ENCODE assay signal across 19 cellular contexts in genomic region chr17:80067393-80067986, GRCh38. TPM values are rescaled to one million over a fixed set of nuclear protein-coding genes. Genes with fewer than 3 reads are reported as not detected.
DNase-seq lines count a peak whose midpoint lies in the region; FAIRE-seq and TF ChIP-seq lines count a peak whose summit lies in the region.
"Had no signal": no experiment of that assay in that cellular context is flagged by ENCODE, and none has a peak within 500 bp of the region (broad histone marks: within the 10 kb centered on the region; RNA-seq: fewer than 3 reads in every experiment).

No MANE protein-coding gene starts in this region.

- no peak for FAIRE-seq in kidney (lab: Jason Lieb, UNC)
- FAIRE-seq in small intestine (lab: Jason Lieb, UNC), result no peak
- FAIRE-seq: D721Med, GM12892, GM18507, H54, HTR-8/SVneo had no signal

- POLR2A ChIA-PET in HEK293T (lab: Yijun Ruan, JAX), result no interaction called here
- POLR2A ChIA-PET in A673 (lab: Charles Lee; ENCODE audit: low non-redundant PET), result no interaction called here

- no peaks in the 10 kb centered on the region for H3K36me3 ChIP-seq in kidney (ENCODE audit: control insufficient read depth in 1 of 2, insufficient read depth in 2 of 2, low read length in 2 of 2)
- no peaks in the 10 kb centered on the region for H3K36me3 ChIP-seq in small intestine (ENCODE audit: control insufficient read depth in 2 of 2, insufficient read depth in 2 of 2, low read length in 2 of 2)
- no peaks in the 10 kb centered on the region for H3K36me3 ChIP-seq in A673 (ENCODE audit: insufficient read depth, low read length, poor library complexity, severe bottlenecking)
- H3K36me3 ChIP-seq: BE2C had no signal

- no peak for TF ChIP-seq CTCF in C4-2B (conservative IDR thresholded peaks at IDR 0.05)
- no peak for TF ChIP-seq CTCF in kidney (IDR thresholded peaks at IDR 0.05; ENCODE audit: borderline replicate concordance, extremely low read depth, insufficient read depth)
- no peak for TF ChIP-seq CTCF in A673 (conservative IDR thresholded peaks at IDR 0.05; ENCODE audit: low read depth, low read length)

- intact Hi-C loops in kidney (cut with DNase I) (no loop called here), A673 (cut with micrococcal nuclease; ENCODE audit: unreplicated experiment) (no loop called here)

- peak overlapping the region; percentile 96 for H3K27ac ChIP-seq in C4-2B
- no peak overlapping the region for H3K27ac ChIP-seq in kidney (ENCODE audit: low read depth in 2 of 2, low read length in 2 of 2)
- H3K27ac ChIP-seq in small intestine (ENCODE audit: low read depth in 1 of 2, low read length in 1 of 2), result no peak overlapping the region
- no peak overlapping the region for H3K27ac ChIP-seq in A673 (ENCODE audit: low read depth, low read length, poor library complexity, severe bottlenecking)
- H3K27ac ChIP-seq: GM23248 had no signal

- H3K4me3 ChIP-seq in kidney (ENCODE audit: low read length in 2 of 2) (no peak overlapping the region), small intestine (ENCODE audit: low read depth in 1 of 2, low read length in 2 of 2) (no peak overlapping the region), A673 (ENCODE audit: low read depth, low read length, poor library complexity, severe bottlenecking) (no peak overlapping the region)
- H3K4me3 ChIP-seq: GM23248 had no signal

- DNase-seq in HEK293T (ENCODE audit: extremely low spot score) (no peak), kidney (peak; percentile 44), small intestine (peak; percentile 29), A673 (ENCODE audit: low spot score) (no peak)
- DNase-seq in activated CD4-positive, alpha-beta T cell treated with anti-CD3 and anti-CD28 coated beads, Interleukin-2, amount 50 U/mL, for 48 hours, result no peak
- DNase-seq: ACHN; BE2C; C1 segment of cervical spinal cord; Caco-2; CD4-positive, alpha-beta T cell; GDM1; GM23248 had no signal

- no peak overlapping the region for H3K9ac ChIP-seq in kidney (ENCODE audit: low read length in 2 of 2)
- H3K9ac ChIP-seq: GM23248 had no signal

- CTCF ChIA-PET in HEK293T (lab: Yijun Ruan, JAX) (no interaction called here), A673 (lab: Charles Lee) (no interaction called here)

- no peaks in the 10 kb centered on the region for H3K9me3 ChIP-seq in kidney (ENCODE audit: control insufficient read depth in 1 of 2, low read length in 2 of 2)
- H3K9me3 ChIP-seq in small intestine (ENCODE audit: control insufficient read depth, low read depth), result no peaks in the 10 kb centered on the region
- H3K9me3 ChIP-seq in A673 (ENCODE audit: low read depth, low read length, poor library complexity, severe bottlenecking), result no peaks in the 10 kb centered on the region
- H3K9me3 ChIP-seq: BE2C, Caco-2 had no signal

- WGBS in small intestine, 3 donors, result 69 to 88% (median 73%) methylated on average over 31 of the region's 31 CpGs

- H3K4me1 ChIP-seq in kidney (ENCODE audit: control insufficient read depth in 1 of 2, insufficient read depth in 1 of 2, low read depth in 1 of 2, low read length in 2 of 2) (peaks cover 14 to 36% of the 10 kb centered on the region in 2 donors), small intestine (ENCODE audit: control insufficient read depth in 2 of 2, insufficient read depth in 1 of 2, low read depth in 1 of 2, low read length in 1 of 2) (peaks cover 3 to 5% of the 10 kb centered on the region in 2 donors), A673 (ENCODE audit: insufficient read depth, low read length, poor library complexity, severe bottlenecking) (peaks cover 6% of the 10 kb centered on the region)
- H3K4me1 ChIP-seq: BE2C had no signal

- H3K27me3 ChIP-seq in small intestine (ENCODE audit: control insufficient read depth in 2 of 2, insufficient read depth in 2 of 2, low read length in 2 of 2), result no peaks in the 10 kb centered on the region
- H3K27me3 ChIP-seq in A673 (replicated peaks; ENCODE audit: insufficient read depth, low read depth, low read length, poor library complexity), result no peaks in the 10 kb centered on the region
- H3K27me3 ChIP-seq: BE2C had no signal

- no TSS peak for BruUV-seq in A673 (replicated peaks; lab: Mats Ljungman, UMichigan)

TF ChIP-seq in HEK293T, 16 proteins besides CTCF, POLR2A, EP300 and RAD21:
- TF ChIP-seq L3MBTL2 (conservative IDR thresholded peaks at IDR 0.05), result peak; percentile 62
- TF ChIP-seq SUZ12 (IDR thresholded peaks at IDR 0.05), result no peak

RNA-seq across cellular contexts. Expression of gene CCDC40, which starts 31.0 kb away (rescaled TPM):
- total RNA-seq in kidney (22.6 TPM), A673 (2021) (3.5 and 6.4 TPM in 2 replicates)
- polyA plus RNA-seq in kidney (ENCODE audit: insufficient read depth, low read depth, low replicate concordance) (5.1 TPM), small intestine (1 to 10 TPM in 1 of 3 donors, under 1 TPM in 2; 0.45 to 1.2 (median 0.81) TPM)
- polyA plus RNA-seq: IgD-negative memory B cell had no signal

RNA-seq across cellular contexts. Expression of gene TBC1D16, which starts 31.8 kb away (rescaled TPM):
- total RNA-seq in kidney (68.0 TPM), A673 (2021) (49.1 and 54.7 TPM in 2 replicates)
- polyA plus RNA-seq in kidney (ENCODE audit: insufficient read depth, low read depth, low replicate concordance) (9.1 TPM), small intestine (10 to 100 TPM in 1 of 3 donors, 1 to 10 TPM in 2; 1.6 to 27.1 (median 3.2) TPM)

RNA-seq across cellular contexts. Expression of gene GAA, which starts 33.9 kb away (rescaled TPM):
- total RNA-seq in kidney (62.3 TPM), A673 (2021) (7.5 and 12.7 TPM in 2 replicates)
- polyA plus RNA-seq in kidney (ENCODE audit: insufficient read depth, low read depth, low replicate concordance) (78.7 TPM), small intestine (10 to 100 TPM; 13.2 to 25.9 (median 16.8) TPM)

Comparison
In these comparisons a context has a peak if more than half of its experiments do, and no peak if none do; other contexts are left out.
1. DNase-seq: peak in kidney (single experiment) and small intestine (single experiment); none in HEK293T (single experiment), activated CD4-positive, alpha-beta T cell treated with anti-CD3 and anti-CD28 coated beads, Interleukin-2, amount 50 U/mL, for 48 hours (0 of 2) and A673 (single experiment).